ENCODE assay signal across 8 cellular contexts in the genomic region with DNA sequence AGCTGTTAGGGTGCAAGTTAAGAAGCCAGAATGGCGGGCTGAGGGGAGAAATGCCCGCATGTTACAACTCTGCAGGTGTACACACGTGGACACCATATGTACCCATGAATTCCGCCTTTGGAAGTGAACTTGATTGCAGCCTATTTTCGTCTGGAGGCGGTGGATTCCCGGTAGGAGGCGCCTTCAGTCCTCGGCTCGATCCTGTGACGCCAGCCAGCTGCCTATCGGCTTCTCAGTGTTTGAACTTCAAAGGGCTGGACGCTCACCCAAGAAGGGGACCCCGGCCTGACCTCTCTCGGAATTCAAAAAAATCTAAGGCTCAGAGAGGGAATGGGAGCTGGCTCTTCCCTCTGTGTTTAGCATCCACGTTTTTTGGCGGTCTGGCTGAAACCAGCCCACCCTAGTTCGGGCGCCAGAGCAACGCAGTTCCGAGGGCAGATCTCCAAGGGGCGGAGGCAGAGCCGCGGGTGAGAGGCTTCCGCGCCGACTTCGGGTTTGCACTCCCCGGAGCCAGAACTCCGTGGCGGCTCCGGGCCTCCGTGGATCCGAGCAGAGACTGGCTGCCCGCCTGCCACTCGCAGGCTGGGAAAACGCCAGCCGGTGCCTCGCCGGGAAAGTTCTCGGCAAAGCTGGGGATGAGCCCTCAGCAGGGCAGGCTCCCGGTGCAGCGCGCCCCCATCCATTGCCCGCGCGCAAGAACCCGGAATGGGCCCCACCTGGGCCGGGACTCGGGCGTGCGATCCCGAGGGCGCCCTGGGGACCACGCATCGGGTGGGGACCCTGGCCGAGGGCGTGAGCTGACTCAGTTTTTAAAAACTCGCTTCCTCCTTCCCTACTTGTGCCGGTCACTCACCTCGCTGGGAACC. TPM values are rescaled to one million over a fixed set of nuclear protein-coding genes. Genes with fewer than 3 reads are reported as not detected.
DNase-seq lines count a peak whose midpoint lies in the region; FAIRE-seq lines count a peak whose summit lies in the region.

No MANE protein-coding gene starts in this region.

- no peaks in the 10 kb centered on the region for H3K27me3 ChIP-seq in SJCRH30
- H3K27me3 ChIP-seq in small intestine (ENCODE audit: control insufficient read depth in 2 of 2, insufficient read depth in 2 of 2, low read length in 2 of 2) = no peaks in the 10 kb centered on the region

- H3K27ac ChIP-seq in SJCRH30 (peak overlapping the region; percentile 60), small intestine (ENCODE audit: low read depth in 1 of 2, low read length in 1 of 2) (peak overlapping the region; percentile 89 to 94)

- H3K4me1 ChIP-seq in SJCRH30 (peaks cover 15% of the 10 kb centered on the region), small intestine (ENCODE audit: control insufficient read depth in 2 of 2, insufficient read depth in 1 of 2, low read depth in 1 of 2, low read length in 1 of 2) (peaks cover 3 to 6% of the 10 kb centered on the region in 2 donors)

- H3K36me3 ChIP-seq in SJCRH30 = no peaks in the 10 kb centered on the region
- H3K36me3 ChIP-seq in small intestine (ENCODE audit: control insufficient read depth in 2 of 2, insufficient read depth in 2 of 2, low read length in 2 of 2) = no peaks in the 10 kb centered on the region

- no peak for FAIRE-seq in small intestine (lab: Jason Lieb, UNC)

- H3K9me3 ChIP-seq in SJCRH30 (replicated peaks) (no peaks in the 10 kb centered on the region), small intestine (ENCODE audit: control insufficient read depth, low read depth) (no peaks in the 10 kb centered on the region)

- DNase-seq in DMS79 (lab: John Stamatoyannopoulos, UW) (peak; percentile 68), LoVo (ENCODE audit: low spot score) (peak; percentile 86), SJCRH30 (peak; percentile 85 to 91), dermis blood vessel endothelial cell (peak; percentile 94), kidney glomerular epithelial cell (lab: John Stamatoyannopoulos, UW) (peak; percentile 81), small intestine (peak; percentile 92), activated gamma-delta T cell treated with Interleukin-2 at 50 U/mL for 16 hours (no peak)
- DNase-seq in stimulated activated CD4-positive, alpha-beta T cell treated with anti-CD3 and anti-CD28 coated beads, Interleukin-4, amount 100 ng/mL, for 4 hours = no peak

- H3K4me3 ChIP-seq in SJCRH30 (peak overlapping the region; percentile 78), small intestine (ENCODE audit: low read depth in 1 of 2, low read length in 2 of 2) (peak overlapping the region; percentile 32 to 79)

- WGBS in small intestine, 3 donors = 1% methylated on average over 58 to 61 of the region's 61 CpGs

RNA-seq across cellular contexts. Expression of gene TMEM51, which starts 1.0 kb away (rescaled TPM):
- 20.6 and 21.4 TPM in 2 replicates for total RNA-seq in SJCRH30 (2014; rRNA removed; shearing (Covaris generic))
- total RNA-seq in dermis blood vessel endothelial cell = 10.0 and 10.2 TPM in 2 replicates
- polyA plus RNA-seq in small intestine = 10 to 100 TPM; 16.3 to 25.2 (median 17.8) TPM

Comparison
In these comparisons a context has a peak if more than half of its experiments do, and no peak if none do; other contexts are left out.
1. DNase-seq: peak in DMS79 (single experiment), LoVo (single experiment), SJCRH30 (2 of 2), dermis blood vessel endothelial cell (single experiment), kidney glomerular epithelial cell (single experiment) and small intestine (single experiment); none in stimulated activated CD4-positive, alpha-beta T cell treated with anti-CD3 and anti-CD28 coated beads, Interleukin-4, amount 100 ng/mL, for 4 hours (0 of 2) and activated gamma-delta T cell treated with Interleukin-2 at 50 U/mL for 16 hours (single experiment).